8 cellular contexts compared by ENCODE assay signal in the genomic region with DNA sequence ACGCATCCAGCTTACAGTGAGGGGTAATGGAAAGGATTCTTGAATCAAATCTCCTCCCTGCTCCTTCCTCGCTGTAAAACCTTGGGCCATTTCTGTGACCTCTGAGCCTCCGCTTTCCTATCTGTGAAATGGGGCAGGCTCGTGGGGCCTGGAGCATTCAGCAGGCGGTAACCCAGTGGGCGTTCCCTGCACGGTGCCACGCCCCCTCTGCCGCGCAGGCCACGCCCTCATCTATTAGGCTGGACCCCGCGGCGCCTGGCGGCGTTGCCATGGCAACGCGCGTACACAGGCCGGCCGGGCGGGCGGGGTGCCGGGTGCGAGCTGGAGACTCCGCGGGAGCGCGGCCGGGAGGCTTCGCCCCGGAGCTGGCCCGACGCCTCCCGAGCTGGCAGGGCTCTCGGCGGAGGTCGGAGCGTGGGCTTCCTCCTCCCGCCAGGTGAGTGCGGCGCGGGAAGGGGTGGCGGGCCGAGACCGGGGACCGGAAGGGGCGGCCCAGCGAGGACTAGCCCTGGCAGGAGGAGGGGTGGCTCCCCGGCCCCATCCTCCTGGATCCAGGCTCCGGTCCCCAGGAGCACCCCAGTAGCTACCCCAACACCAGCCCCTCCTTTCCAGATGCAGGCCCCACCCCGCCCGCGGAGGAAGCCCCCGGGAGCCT. TPM values are rescaled to one million over a fixed set of nuclear protein-coding genes. Genes with fewer than 3 reads are reported as not detected.
A peak's percentile ranks its signal among the peaks of the same experiment; 100 is the strongest.
DNase-seq lines count a peak whose midpoint lies in the region; ATAC-seq and TF ChIP-seq lines count a peak whose summit lies in the region.

Gene FHAD1 (plus strand): TSS at position 264 of the 655 bp plus-strand sequence. CDS start 4,562 bp downstream, outside the sequence.

- H3K9me3 ChIP-seq in thoracic aorta, result no peaks in the 10 kb centered on the region

- no peak within 1 kb of the TSS for H2AFZ ChIP-seq in ACC112 (ENCODE audit: low read length, unreplicated experiment)
- H2AFZ ChIP-seq in GM23338, result peak within 1 kb of the TSS; percentile 97

- H3K27me3 Mint-ChIP-seq in GM23338 (ENCODE audit: insufficient read depth, low read depth, poor library complexity) (peaks cover 16% of the 10 kb centered on the region), natural killer cell (ENCODE audit: low read depth in 2 of 2) (peaks cover 9 to 22% of the 10 kb centered on the region in 2 donors)
- peaks cover 33% of the 10 kb centered on the region for H3K27me3 Mint-ChIP-seq in activated T-cell treated with anti-CD3 and anti-CD28 coated beads, Interleukin-2, amount 50 U/mL, for 4 hours (ENCODE audit: low read depth)

- intact Hi-C loops in natural killer cell (cut with micrococcal nuclease), result loop anchor here (5.0 kb wide), 1 partner anchor 180 kb away; no protein-coding TSS in a partner anchor

- H3K27ac ChIP-seq in ACC112 (ENCODE audit: low read depth, low read length) (no peak within 1 kb of the TSS), GM23338 (ENCODE audit: low read depth) (no peak within 1 kb of the TSS), thoracic aorta (no peak within 1 kb of the TSS)

- H3K4me2 ChIP-seq in GM23338, result peak within 1 kb of the TSS; percentile 88

- no peaks in the 10 kb centered on the region for H3K36me3 Mint-ChIP-seq in GM23338 (ENCODE audit: low read depth)
- no peaks in the 10 kb centered on the region for H3K36me3 Mint-ChIP-seq in activated T-cell treated with anti-CD3 and anti-CD28 coated beads, Interleukin-2, amount 50 U/mL, for 4 hours (ENCODE audit: insufficient read depth)
- no peaks in the 10 kb centered on the region for H3K36me3 Mint-ChIP-seq in natural killer cell

- DNase-seq in GM23338 (ENCODE audit: low spot score) (peak; percentile 84), NCI-H345 treated with DMSO at 0.1 percent for 48 hours (lab: John Stamatoyannopoulos, UW; ENCODE audit: unreplicated experiment) (peak; percentile 55), fibroblast of gingiva (ENCODE audit: low read depth) (peak; percentile 36), natural killer cell (peak; percentile 71), thoracic aorta (ENCODE audit: low spot score) (no peak)
- peak; percentile 40 for DNase-seq in activated T-cell treated with anti-CD3 and anti-CD28 coated beads, Interleukin-2, amount 50 U/mL, for 4 hours

- 0 out of 2 replicates have a peak, but pooled peaks cover 7% of the 10 kb centered on the region for H3F3A ChIP-seq in GM23338 (replicated peaks; ENCODE audit: low read depth)

- H4K20me1 ChIP-seq in GM23338 (replicated peaks; ENCODE audit: insufficient read depth), result no peaks in the 10 kb centered on the region

- H3K36me3 ChIP-seq in ACC112 (ENCODE audit: insufficient read depth, low read length) (no peaks in the 10 kb centered on the region), GM23338 (ENCODE audit: insufficient read depth) (no peaks in the 10 kb centered on the region; the same call in 1 of the 2 replicates), thoracic aorta (no peaks in the 10 kb centered on the region)

- H3K9me2 ChIP-seq in GM23338 (ENCODE audit: insufficient read depth), result no peaks in the 10 kb centered on the region

- peaks cover 39% of the 10 kb centered on the region for H3K4me1 Mint-ChIP-seq in GM23338
- H3K4me1 Mint-ChIP-seq in activated T-cell treated with anti-CD3 and anti-CD28 coated beads, Interleukin-2, amount 50 U/mL, for 4 hours (ENCODE audit: low read depth), result peaks cover 41% of the 10 kb centered on the region
- H3K4me1 Mint-ChIP-seq in natural killer cell, result peaks cover 52 to 53% of the 10 kb centered on the region in 2 donors

- H3K27me3 ChIP-seq in ACC112 (ENCODE audit: insufficient read depth, low read length), result peaks cover 44% of the 10 kb centered on the region
- no peaks in the 10 kb centered on the region for H3K27me3 ChIP-seq in GM23338 (ENCODE audit: insufficient read depth)
- H3K27me3 ChIP-seq in thoracic aorta (replicated peaks; ENCODE audit: insufficient read depth), result no peaks in the 10 kb centered on the region

- H3K4me3 ChIP-seq in ACC112 (ENCODE audit: low read depth, low read length) (peak within 1 kb of the TSS; percentile 63), GM23338 (peak within 1 kb of the TSS; percentile 79), thoracic aorta (peak within 1 kb of the TSS; percentile 66)

- ATAC-seq in GM23338, result peak; percentile 84
- ATAC-seq in activated T-cell treated with anti-CD3 and anti-CD28 coated beads, Interleukin-2, amount 50 U/mL, for 4 hours, result peak in 1 of 2 donors; percentile 24
- ATAC-seq in natural killer cell, result peak; percentile 63 to 80 (median 66)
- no peak for ATAC-seq in thoracic aorta (ENCODE audit: insufficient number of reproducible peaks, low FRiP score, low read depth)
- no peak for ATAC-seq in GM21717 (IDR thresholded peaks at IDR 0.05; ENCODE audit: unreplicated experiment)

- TF ChIP-seq CTCF in GM23338 (conservative IDR thresholded peaks at IDR 0.05; ENCODE audit: low read depth in 2 of 2) (no peak), natural killer cell (IDR thresholded peaks at IDR 0.05) (no peak), thoracic aorta (IDR thresholded peaks at IDR 0.05) (no peak)

- H3K4me1 ChIP-seq in ACC112 (ENCODE audit: control insufficient read depth, insufficient read depth, low read length, unreplicated experiment) (no peaks in the 10 kb centered on the region), GM23338 (ENCODE audit: insufficient read depth) (peaks cover 28% of the 10 kb centered on the region), thoracic aorta (ENCODE audit: control insufficient read depth in 1 of 2, low read depth in 2 of 2) (peaks cover 5 to 15% of the 10 kb centered on the region in 2 donors)

- H3K9me3 Mint-ChIP-seq in GM23338, result peaks cover 3% of the 10 kb centered on the region; the same call in 1 of the 3 replicates
- H3K9me3 Mint-ChIP-seq in activated T-cell treated with anti-CD3 and anti-CD28 coated beads, Interleukin-2, amount 50 U/mL, for 4 hours, result peaks cover 5% of the 10 kb centered on the region
- H3K9me3 Mint-ChIP-seq in natural killer cell, result no peaks in the 10 kb centered on the region

- peak within 1 kb of the TSS; percentile 77 for H3K4me3 Mint-ChIP-seq in GM23338
- H3K4me3 Mint-ChIP-seq in activated T-cell treated with anti-CD3 and anti-CD28 coated beads, Interleukin-2, amount 50 U/mL, for 4 hours, result peak within 1 kb of the TSS; percentile 71
- H3K4me3 Mint-ChIP-seq in natural killer cell, result peak within 1 kb of the TSS; percentile 77

- no peaks in the 10 kb centered on the region for H3K79me2 ChIP-seq in ACC112 (ENCODE audit: control insufficient read depth, insufficient read depth, low read length, unreplicated experiment)
- H3K79me2 ChIP-seq in GM23338 (replicated peaks; ENCODE audit: insufficient read depth), result no peaks in the 10 kb centered on the region

- H3K27ac Mint-ChIP-seq in GM23338 (peak within 1 kb of the TSS; percentile 74; the same call in 1 of the 2 replicates), natural killer cell (peak within 1 kb of the TSS; percentile 14 to 91)

TF ChIP-seq in GM23338, 12 proteins besides CTCF, POLR2A, EP300 and RAD21 (continues in another document):
- TF ChIP-seq CREB1 (CRISPR knock-in tag; IDR thresholded peaks at IDR 0.05; ENCODE audit: low read depth) (no peak), JUNB (IDR thresholded peaks at IDR 0.05; ENCODE audit: unreplicated experiment) (no peak), EZH2phosphoT487 (IDR thresholded peaks at IDR 0.05; ENCODE audit: unreplicated experiment) (no peak)

RNA-seq across cellular contexts. Expression of gene FHAD1, which starts in this region (rescaled TPM):
- total RNA-seq in GM23338 (2014; rRNA removed; shearing (Covaris generic)), result 1.9 and 3.3 TPM in 2 replicates
- polyA plus RNA-seq in GM23338 (2016; fragmentation: Nextera tagmentation; extraction: Ambion mirVana), result 1.8 and 2.5 TPM in 2 replicates
- under 1 TPM; 0.08 to 0.50 (median 0.20) TPM for total RNA-seq in activated T-cell treated with anti-CD3 and anti-CD28 coated beads, Interleukin-2, amount 50 U/mL, for 4 hours
- 1 to 10 TPM in 2 of 3 donors, under 1 TPM in 1; 0.72 to 1.9 (median 1.7) TPM for total RNA-seq in natural killer cell
- 1 to 10 TPM in 1 of 2 donors, not detected in 1; 4.4 TPM for total RNA-seq in thoracic aorta

Comparison
In these comparisons a context has a peak if more than half of its experiments do, and no peak if none do; other contexts are left out.
1. Peak in DNase-seq in activated T-cell treated with anti-CD3 and anti-CD28 coated beads, Interleukin-2, amount 50 U/mL, for 4 hours; RNA of the gene not detected or under 1 TPM.
2. ATAC-seq: peak in GM23338 (single experiment) and natural killer cell (3 of 3); none in thoracic aorta (single experiment) and GM21717 (single experiment).
3. Peak in every context shown above with its lines, with median percentiles within 50 percentile points of each other: H3K4me3 ChIP-seq and H3K4me3 Mint-ChIP-seq.